In genomic region chr3:115512565-115513410, GRCh38 we compare ENCODE assay signal across 8 cellular contexts.
DNase-seq lines count a peak whose midpoint lies in the region; ATAC-seq, FAIRE-seq and TF ChIP-seq lines count a peak whose summit lies in the region.

No MANE protein-coding gene starts in this region.

- no peaks in the 10 kb centered on the region for H3K9me3 Mint-ChIP-seq in stimulated activated naive CD8-positive, alpha-beta T cell treated with anti-CD3 and anti-CD28 coated beads, Interleukin-15, Interleukin-2, amounts not matched to agents 100 ng/mL and 50 ng/mL, for 24 hours

- peaks cover 62% of the 10 kb centered on the region for H3K27me3 Mint-ChIP-seq in stimulated activated naive CD8-positive, alpha-beta T cell treated with anti-CD3 and anti-CD28 coated beads, Interleukin-15, Interleukin-2, amounts not matched to agents 100 ng/mL and 50 ng/mL, for 24 hours

- H4K5ac ChIP-seq in IMR-90 (ENCODE audit: low read depth, low read length): no peak overlapping the region

- in situ Hi-C loops in IMR-90 (cut with MboI; ENCODE audit: low sequenced_read_pairs): no loop called here
- in situ Hi-C loops in HepG2 (cut with HindIII; ENCODE audit: extremely low pct_ligation_motif_present, low pct_unique_long_range_greater_than_20kb): no loop called here

- H3K9me1 ChIP-seq in IMR-90 (ENCODE audit: insufficient read depth, low read length): no peaks in the 10 kb centered on the region

- ATAC-seq in IMR-90 (ENCODE audit: low read depth): peak; percentile 76
- no peak for ATAC-seq in HepG2

- DNase-seq in Daoy (ENCODE audit: low read depth) (peak; percentile 52), IMR-90 (peak; percentile 38), SJSA1 (ENCODE audit: low read depth in 1 of 2, low spot score in 2 of 2) (peak in 1 of 2 experiments; percentile 11), colonic mucosa (no peak), HepG2 (ENCODE audit: low spot score) (no peak), globus pallidus (ENCODE audit: low spot score) (no peak), middle frontal gyrus (ENCODE audit: extremely low spot score, low spot score) (no peak)

- H3K9me3 ChIP-seq in IMR-90 (ENCODE audit: control insufficient read depth, insufficient read depth, low read length): no peaks in the 10 kb centered on the region
- H3K9me3 ChIP-seq in SJSA1 (replicated peaks): no peaks in the 10 kb centered on the region
- H3K9me3 ChIP-seq in colonic mucosa: no peaks in the 10 kb centered on the region
- no peaks in the 10 kb centered on the region for H3K9me3 ChIP-seq in HepG2 (ENCODE audit: low read length)

- H2BK20ac ChIP-seq in IMR-90 (ENCODE audit: low read depth, low read length): no peak overlapping the region

- H3K4me3 ChIP-seq in IMR-90 (ENCODE audit: insufficient read depth, low read depth, low read length): peak overlapping the region; percentile 43
- peak overlapping the region; percentile 25 for H3K4me3 ChIP-seq in SJSA1
- H3K4me3 ChIP-seq in colonic mucosa: peak overlapping the region; percentile 27
- H3K4me3 ChIP-seq in HepG2 (replicated peaks in 1 of 3; ENCODE audit: insufficient read depth in 1 of 3, low read depth in 2 of 3, low read length in 3 of 3): no peak overlapping the region

- H3K27me3 ChIP-seq in IMR-90 (ENCODE audit: control insufficient read depth, insufficient read depth, low read length): peaks cover 4% of the 10 kb centered on the region; the same call in 1 of the 2 replicates
- H3K27me3 ChIP-seq in SJSA1 (replicated peaks): 0 out of 2 replicates have a peak, but pooled peaks cover 3% of the 10 kb centered on the region
- H3K27me3 ChIP-seq in colonic mucosa: no peaks in the 10 kb centered on the region
- H3K27me3 ChIP-seq in HepG2 (ENCODE audit: control insufficient read depth in 1 of 2, insufficient read depth in 2 of 2, low read length in 2 of 2): 0 out of 5 replicates have a peak, but pooled peaks cover 0 to 5% of the 10 kb centered on the region in 2 experiments

- H2BK5ac ChIP-seq in IMR-90 (ENCODE audit: low read depth, low read length, poor library complexity, severe bottlenecking): no peak overlapping the region

- no peak overlapping the region for H2BK15ac ChIP-seq in IMR-90 (ENCODE audit: low read depth, low read length)

- H3K4me2 ChIP-seq in IMR-90 (ENCODE audit: low read depth, low read length) (peak overlapping the region; percentile 90), HepG2 (ENCODE audit: low read depth, low read length) (peak overlapping the region; percentile 24)

- dilution Hi-C loops in IMR-90 (cut with HindIII; ENCODE audit: low sequenced_read_pairs, unreplicated experiment): no loop called here

- WGBS in IMR-90 (ENCODE audit: extremely low coverage in 2 of 2, insufficient read length in 1 of 2), 2 experiments: 2% methylated on average over 18 of the region's 26 CpGs; no CpG with 5 or more reads in 1 of the 2 experiments
- 16% methylated on average over 25 of the region's 26 CpGs for WGBS in HepG2 (ENCODE audit: low lambda C conversion rate)

- H2BK120ac ChIP-seq in IMR-90 (ENCODE audit: low read depth, low read length): no peak overlapping the region

- H3K79me2 ChIP-seq in HepG2 (ENCODE audit: insufficient read depth, low read length): no peaks in the 10 kb centered on the region

- CTCF ChIA-PET in IMR-90 (lab: Yijun Ruan, JAX): no interaction called here
- CTCF ChIA-PET in HepG2 (lab: Yijun Ruan, JAX; ENCODE audit: low intra/inter-chr PET ratio, low total read pairs): no interaction called here

- TF ChIP-seq CTCF in IMR-90 (conservative IDR thresholded peaks at IDR 0.05; ENCODE audit: low read depth, low read length): no peak
- no peak for TF ChIP-seq CTCF in colonic mucosa (IDR thresholded peaks at IDR 0.05)
- no peak for TF ChIP-seq CTCF in HepG2 (CRISPR knock-in tag; IDR thresholded peaks at IDR 0.05)

- H3K36me3 Mint-ChIP-seq in stimulated activated naive CD8-positive, alpha-beta T cell treated with anti-CD3 and anti-CD28 coated beads, Interleukin-15, Interleukin-2, amounts not matched to agents 100 ng/mL and 50 ng/mL, for 24 hours (ENCODE audit: low read depth): no peaks in the 10 kb centered on the region

- H3K56ac ChIP-seq in IMR-90 (ENCODE audit: extremely low read depth, insufficient read depth, low read length): no peak overlapping the region

- H3K36me3 ChIP-seq in IMR-90 (ENCODE audit: control insufficient read depth, insufficient read depth, low read length): no peaks in the 10 kb centered on the region
- H3K36me3 ChIP-seq in SJSA1: no peaks in the 10 kb centered on the region
- H3K36me3 ChIP-seq in colonic mucosa: no peaks in the 10 kb centered on the region
- H3K36me3 ChIP-seq in HepG2 (replicated peaks in 1 of 2; ENCODE audit: control insufficient read depth in 1 of 2, insufficient read depth in 2 of 2, low read length in 2 of 2): no peaks in the 10 kb centered on the region

- H3K27ac Mint-ChIP-seq in stimulated activated naive CD8-positive, alpha-beta T cell treated with anti-CD3 and anti-CD28 coated beads, Interleukin-15, Interleukin-2, amounts not matched to agents 100 ng/mL and 50 ng/mL, for 24 hours: peak overlapping the region; percentile 58

- no peak overlapping the region for H3K23ac ChIP-seq in IMR-90 (ENCODE audit: low read depth, low read length)

- H3K4me1 Mint-ChIP-seq in stimulated activated naive CD8-positive, alpha-beta T cell treated with anti-CD3 and anti-CD28 coated beads, Interleukin-15, Interleukin-2, amounts not matched to agents 100 ng/mL and 50 ng/mL, for 24 hours (ENCODE audit: low read depth): peaks cover 18% of the 10 kb centered on the region

- no peak for FAIRE-seq in HepG2 (lab: Jason Lieb, UNC)

- H3K9ac ChIP-seq in IMR-90 (ENCODE audit: low read depth, low read length): peak overlapping the region; percentile 34; the same call in 1 of the 2 replicates
- H3K9ac ChIP-seq in colonic mucosa (ENCODE audit: low read depth in 2 of 2, low read length in 2 of 2): peak overlapping the region in 1 of 2 donors; percentile 28
- no peak overlapping the region for H3K9ac ChIP-seq in HepG2 (ENCODE audit: insufficient read depth, low read depth, low read length)

- H3K27ac ChIP-seq in IMR-90 (ENCODE audit: insufficient read depth, low read length) (no peak overlapping the region), SJSA1 (no peak overlapping the region), colonic mucosa (no peak overlapping the region), HepG2 (ENCODE audit: extremely low read length, insufficient read depth, low read length) (no peak overlapping the region)

- BruUV-seq in IMR-90 (replicated peaks; lab: Mats Ljungman, UMichigan) (no TSS peak), HepG2 (replicated peaks; lab: Mats Ljungman, UMichigan) (no TSS peak)

- POLR2A ChIA-PET in IMR-90 (lab: Charles Lee; ENCODE audit: unreplicated experiment): no interaction called here
- POLR2A ChIA-PET in HepG2 (lab: Yijun Ruan, JAX): no interaction called here

- no peak overlapping the region for H2AK5ac ChIP-seq in IMR-90 (ENCODE audit: low read depth, low read length)

- no peak overlapping the region; a peak in 1 of 4 replicates for H4K8ac ChIP-seq in IMR-90 (ENCODE audit: low read depth in 2 of 2, low read length in 2 of 2)

- TF ChIP-seq POLR2A in IMR-90 (IDR thresholded peaks at IDR 0.05; ENCODE audit: low read depth, low read length) (no peak), HepG2 (IDR thresholded peaks at IDR 0.05; ENCODE audit: insufficient read depth in 1 of 2, low read depth in 2 of 2, low read length in 2 of 2) (no peak)

- intact Hi-C loops in IMR-90 (cut with micrococcal nuclease): loop anchor here (10.0 kb wide), 1 partner anchor 272 kb away; no protein-coding TSS in a partner anchor
- intact Hi-C loops in colonic mucosa (cut with DNase I): no loop called here
- intact Hi-C loops in HepG2 (cut with micrococcal nuclease; ENCODE audit: unreplicated experiment): no loop called here

- TF ChIP-seq EP300 in HepG2 (IDR thresholded peaks at IDR 0.05; ENCODE audit: low read depth in 2 of 2, low read length in 2 of 2) (no peak), HepG2 (CRISPR knock-in tag; IDR thresholded peaks at IDR 0.05; ENCODE audit: borderline replicate concordance) (no peak)

- H4K91ac ChIP-seq in IMR-90 (ENCODE audit: insufficient read depth, low read depth, low read length): no peak overlapping the region

- H2AK9ac ChIP-seq in IMR-90 (replicated peaks; ENCODE audit: low read depth, low read length, poor library complexity): no peak overlapping the region

- H3K4ac ChIP-seq in IMR-90 (ENCODE audit: low read depth, low read length): no peak overlapping the region

- H3K18ac ChIP-seq in IMR-90 (ENCODE audit: low read depth, low read length): no peak overlapping the region

- H3K14ac ChIP-seq in IMR-90 (replicated peaks; ENCODE audit: low read depth, low read length): 0 out of 2 replicates have a peak overlapping the region, but pooled peaks have one; percentile 5

- H4K20me1 ChIP-seq in IMR-90 (ENCODE audit: insufficient read depth, low read length) (no peaks in the 10 kb centered on the region), HepG2 (ENCODE audit: insufficient read depth, low read length) (no peaks in the 10 kb centered on the region)

- no peak for TF ChIP-seq RAD21 in IMR-90 (IDR thresholded peaks at IDR 0.05; ENCODE audit: low read length)
- TF ChIP-seq RAD21 in HepG2 (CRISPR knock-in tag; IDR thresholded peaks at IDR 0.05): no peak

- peak overlapping the region; percentile 89 for H3K4me3 Mint-ChIP-seq in stimulated activated naive CD8-positive, alpha-beta T cell treated with anti-CD3 and anti-CD28 coated beads, Interleukin-15, Interleukin-2, amounts not matched to agents 100 ng/mL and 50 ng/mL, for 24 hours

- no peaks in the 10 kb centered on the region for H3K79me1 ChIP-seq in IMR-90 (ENCODE audit: low read depth in 1 of 2, low read length in 2 of 2)

- H3K4me1 ChIP-seq in IMR-90 (ENCODE audit: control insufficient read depth, insufficient read depth, low read length) (no peaks in the 10 kb centered on the region; the same call in 1 of the 2 replicates), SJSA1 (replicated peaks) (no peaks in the 10 kb centered on the region), colonic mucosa (no peaks in the 10 kb centered on the region), HepG2 (ENCODE audit: insufficient read depth, low read length) (0 out of 2 replicates have a peak, but pooled peaks cover 5% of the 10 kb centered on the region)

- H2AFZ ChIP-seq in IMR-90 (replicated peaks; ENCODE audit: low read length, poor library complexity): peak overlapping the region; percentile 73
- H2AFZ ChIP-seq in HepG2 (ENCODE audit: low read length): no peak overlapping the region

TF ChIP-seq in HepG2, 621 proteins besides CTCF, POLR2A, EP300 and RAD21 (continues in another document):
- TF ChIP-seq ZNF569 (CRISPR knock-in tag; IDR thresholded peaks at IDR 0.05; ENCODE audit: borderline replicate concordance) (no peak), EEA1 (CRISPR knock-in tag; IDR thresholded peaks at IDR 0.05; ENCODE audit: borderline replicate concordance) (no peak), ZBTB7A (CRISPR knock-in tag; IDR thresholded peaks at IDR 0.05) (no peak), ATF7 (IDR thresholded peaks at IDR 0.05) (peak; percentile 74), ATF7 (CRISPR knock-in tag; IDR thresholded peaks at IDR 0.05) (no peak), MAZ (IDR thresholded peaks at IDR 0.05; ENCODE audit: borderline replicate concordance, low read depth, low read length) (no peak), MAZ (CRISPR knock-in tag; IDR thresholded peaks at IDR 0.05; ENCODE audit: low read depth) (no peak)

Comparison
In these comparisons a context has a peak if more than half of its experiments do, and no peak if none do; other contexts are left out.
1. DNase-seq: peak in Daoy (single experiment) and IMR-90 (single experiment); none in colonic mucosa (single experiment), HepG2 (single experiment), globus pallidus (single experiment) and middle frontal gyrus (single experiment).
2. H3K4me3 ChIP-seq: peak in IMR-90 (single experiment), SJSA1 (single experiment) and colonic mucosa (single experiment); none in HepG2 (0 of 3).